14 cellular contexts compared by ENCODE assay signal in the genomic region with DNA sequence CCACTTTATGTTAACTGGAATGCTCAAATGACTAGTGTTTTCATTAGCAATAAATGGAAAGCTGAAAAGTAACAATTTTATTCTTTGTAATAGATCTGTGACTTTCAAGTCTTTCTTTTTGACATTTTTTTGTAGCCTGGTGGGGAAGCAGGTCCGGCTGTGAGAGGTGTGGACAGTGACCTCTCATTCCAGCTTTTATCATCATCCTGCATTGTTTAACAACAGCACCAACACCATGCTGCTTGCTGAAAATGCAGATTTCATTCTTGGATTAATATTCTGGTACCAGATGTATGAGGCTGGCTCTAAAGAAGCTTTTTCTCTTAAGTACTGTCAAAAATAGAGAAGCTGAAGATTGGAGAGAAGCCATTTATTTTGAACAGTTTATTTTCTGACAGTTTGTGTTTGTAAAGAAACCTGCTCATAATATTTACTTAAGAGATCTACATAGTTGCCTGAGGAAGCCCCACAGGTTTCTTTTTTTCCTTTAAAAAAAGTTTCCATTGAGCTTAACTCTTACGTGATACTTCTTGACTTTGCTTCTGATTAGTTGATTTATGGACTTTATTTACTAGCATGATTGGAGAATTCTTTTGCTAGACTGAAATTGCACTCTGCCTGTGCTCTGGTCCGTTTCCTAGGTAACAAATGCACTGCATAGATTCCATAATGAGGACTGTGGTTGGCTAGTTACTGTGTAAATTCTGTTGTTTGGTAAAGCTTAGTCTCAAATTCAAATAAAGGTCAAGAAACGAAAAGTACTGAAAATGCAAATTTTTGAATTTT. TPM values are rescaled to one million over a fixed set of nuclear protein-coding genes. Genes with fewer than 3 reads are reported as not detected.
DNase-seq lines count a peak whose midpoint lies in the region; ATAC-seq, FAIRE-seq and TF ChIP-seq lines count a peak whose summit lies in the region.
"Had no signal": no experiment of that assay in that cellular context is flagged by ENCODE, and none has a peak within 500 bp of the region (broad histone marks: within the 10 kb centered on the region; RNA-seq: fewer than 3 reads in every experiment).

No MANE protein-coding gene starts in this region.

- peak overlapping the region; percentile 86 for H3K4me2 ChIP-seq in HepG2 (ENCODE audit: low read depth, low read length)

- 15% methylated on average over 4 of the region's 4 CpGs for WGBS in HepG2 (ENCODE audit: low lambda C conversion rate)
- 72% methylated on average over 4 of the region's 4 CpGs for WGBS in right lobe of liver (ENCODE audit: insufficient coverage, low coverage, low lambda C conversion rate, missing lambda C conversion rate)

- H3K27ac ChIP-seq in HepG2 (ENCODE audit: extremely low read length, insufficient read depth, low read length): peak overlapping the region; percentile 77
- no peak overlapping the region for H3K27ac ChIP-seq in right lobe of liver
- H3K27ac ChIP-seq in iPS-20b (ENCODE audit: low read length): no peak overlapping the region
- H3K27ac ChIP-seq in vagina: peak overlapping the region; percentile 33

- no peaks in the 10 kb centered on the region; a peak in 1 of 5 replicates for H3K27me3 ChIP-seq in HepG2 (ENCODE audit: control insufficient read depth in 1 of 2, insufficient read depth in 2 of 2, low read length in 2 of 2)
- H3K27me3 ChIP-seq in right lobe of liver: no peaks in the 10 kb centered on the region
- no peaks in the 10 kb centered on the region for H3K27me3 ChIP-seq in iPS-20b (ENCODE audit: insufficient read depth, low read length)
- no peaks in the 10 kb centered on the region for H3K27me3 ChIP-seq in vagina

- peaks cover 6 to 21% of the 10 kb centered on the region in 2 donors for H3K9me3 Mint-ChIP-seq in activated naive CD4-positive, alpha-beta T cell treated with anti-CD3 and anti-CD28 coated beads, Interleukin-2, amount 50 U/mL, for 72 hours

- peaks cover 38 to 42% of the 10 kb centered on the region in 2 donors for H3K36me3 Mint-ChIP-seq in activated naive CD4-positive, alpha-beta T cell treated with anti-CD3 and anti-CD28 coated beads, Interleukin-2, amount 50 U/mL, for 72 hours

- H3K9ac ChIP-seq in HepG2 (ENCODE audit: insufficient read depth, low read depth, low read length): peak overlapping the region; percentile 55
- 0 out of 2 replicates have a peak overlapping the region, but pooled peaks have one; percentile 13 for H3K9ac ChIP-seq in iPS-20b (ENCODE audit: low read depth, low read length)

- H4K20me1 ChIP-seq in HepG2 (ENCODE audit: insufficient read depth, low read length): peaks cover 38% of the 10 kb centered on the region

- CTCF ChIA-PET in HepG2 (lab: Yijun Ruan, JAX; ENCODE audit: low intra/inter-chr PET ratio, low total read pairs): no interaction called here

- peak overlapping the region in 2 of 3 experiments; percentile 87 to 88; a peak in 3 of 6 replicates for H3K4me3 ChIP-seq in HepG2 (replicated peaks in 1 of 3; ENCODE audit: insufficient read depth in 1 of 3, low read depth in 2 of 3, low read length in 3 of 3)
- no peak overlapping the region for H3K4me3 ChIP-seq in right lobe of liver
- peak overlapping the region; percentile 92; the same call in 1 of the 2 replicates for H3K4me3 ChIP-seq in iPS-20b (ENCODE audit: low read length)
- no peak overlapping the region for H3K4me3 ChIP-seq in vagina

- intact Hi-C loops in HepG2 (cut with micrococcal nuclease; ENCODE audit: unreplicated experiment) (loop anchor here (2.0 to 10.0 kb wide), 2 partner anchors 81 to 215 kb away; no protein-coding TSS in a partner anchor), right lobe of liver (cut with DNase I) (no loop called here), vagina (cut with DNase I) (no loop called here)

- TF ChIP-seq EP300 in HepG2 (IDR thresholded peaks at IDR 0.05; ENCODE audit: low read depth in 2 of 2, low read length in 2 of 2) (no peak), HepG2 (CRISPR knock-in tag; IDR thresholded peaks at IDR 0.05; ENCODE audit: borderline replicate concordance) (no peak)

- no peak for FAIRE-seq in HepG2 (lab: Jason Lieb, UNC)
- no peak for FAIRE-seq in RCC 7860 (lab: Jason Lieb, UNC)

- peaks cover 89% of the 10 kb centered on the region for H3K79me2 ChIP-seq in HepG2 (ENCODE audit: insufficient read depth, low read length)

- H3K36me3 ChIP-seq in HepG2 (replicated peaks in 1 of 2; ENCODE audit: control insufficient read depth in 1 of 2, insufficient read depth in 2 of 2, low read length in 2 of 2) (peaks cover 1 to 27% of the 10 kb centered on the region in 2 experiments), right lobe of liver (no peaks in the 10 kb centered on the region), iPS-20b (ENCODE audit: insufficient read depth, low read depth, low read length) (peaks cover 30% of the 10 kb centered on the region), vagina (peaks cover 0 to 7% of the 10 kb centered on the region in 2 donors)

- ATAC-seq in HepG2: no peak
- no peak for ATAC-seq in right lobe of liver
- no peak for ATAC-seq in activated naive CD4-positive, alpha-beta T cell treated with anti-CD3 and anti-CD28 coated beads, Interleukin-2, amount 50 U/mL, for 72 hours
- no peak for ATAC-seq in HG03159 (IDR thresholded peaks at IDR 0.05; ENCODE audit: unreplicated experiment)
- ATAC-seq: HCT116, Right ventricle myocardium inferior had no signal

- in situ Hi-C loops in HepG2 (cut with HindIII; ENCODE audit: extremely low pct_ligation_motif_present, low pct_unique_long_range_greater_than_20kb): loop anchor here (25.0 kb wide), 1 partner anchor 222 kb away; a partner anchor contains a TSS

- POLR2A ChIA-PET in HepG2 (lab: Yijun Ruan, JAX): no interaction called here

- DNase-seq in HepG2 (ENCODE audit: low spot score) (peak; percentile 45), right lobe of liver (no peak), RCC 7860 (ENCODE audit: low spot score) (peak; percentile 24), vagina (ENCODE audit: extremely low spot score in 2 of 2) (no peak), NCI-H524 treated with DMSO at 0.1 percent for 48 hours (lab: John Stamatoyannopoulos, UW) (no peak)
- no peak for DNase-seq in activated naive CD4-positive, alpha-beta T cell treated with anti-CD3 and anti-CD28 coated beads, Interleukin-2, amount 50 U/mL, for 72 hours (ENCODE audit: low spot score in 2 of 2)
- DNase-seq: activated CD4-positive, alpha-beta T cell treated with anti-CD3 and anti-CD28 coated beads, Interleukin-2, amount 50 U/mL, for 1 hour; dermis blood vessel endothelial cell; NCI-H1694 treated with DMSO at 0.1 percent for 48 hours; stimulated activated CD8-positive, alpha-beta memory T cell treated with anti-CD3 and anti-CD28 coated beads, Interleukin-4, amount 100 ng/mL, for 48 hours had no signal

- TF ChIP-seq RAD21 in HepG2 (CRISPR knock-in tag; IDR thresholded peaks at IDR 0.05): no peak

- H3K27ac Mint-ChIP-seq in activated naive CD4-positive, alpha-beta T cell treated with anti-CD3 and anti-CD28 coated beads, Interleukin-2, amount 50 U/mL, for 72 hours: no peak overlapping the region

- no peak overlapping the region for H2AFZ ChIP-seq in HepG2 (ENCODE audit: low read length)

- no TSS peak for BruUV-seq in HepG2 (replicated peaks; lab: Mats Ljungman, UMichigan)

- peaks cover 22% of the 10 kb centered on the region for H3K9me3 ChIP-seq in HepG2 (ENCODE audit: low read length)
- H3K9me3 ChIP-seq in right lobe of liver: no peaks in the 10 kb centered on the region
- peaks cover 9% of the 10 kb centered on the region; the same call in 1 of the 2 replicates for H3K9me3 ChIP-seq in iPS-20b (ENCODE audit: insufficient read depth, low read depth, low read length)
- no peaks in the 10 kb centered on the region for H3K9me3 ChIP-seq in vagina

- no peak for TF ChIP-seq CTCF in HepG2 (CRISPR knock-in tag; IDR thresholded peaks at IDR 0.05)
- TF ChIP-seq CTCF in right lobe of liver (IDR thresholded peaks at IDR 0.05): no peak
- TF ChIP-seq CTCF in vagina (IDR thresholded peaks at IDR 0.05): no peak

- TF ChIP-seq POLR2A in HepG2 (IDR thresholded peaks at IDR 0.05; ENCODE audit: insufficient read depth in 1 of 2, low read depth in 2 of 2, low read length in 2 of 2) (no peak), right lobe of liver (IDR thresholded peaks at IDR 0.05) (no peak), vagina (IDR thresholded peaks at IDR 0.05) (no peak)

- H3K4me1 ChIP-seq in HepG2 (ENCODE audit: insufficient read depth, low read length): peaks cover 56% of the 10 kb centered on the region
- peaks cover 0 to 31% (median 3%) of the 10 kb centered on the region in 4 donors for H3K4me1 ChIP-seq in right lobe of liver
- peaks cover 27% of the 10 kb centered on the region for H3K4me1 ChIP-seq in iPS-20b (ENCODE audit: insufficient read depth, low read length)
- peaks cover 29% of the 10 kb centered on the region for H3K4me1 ChIP-seq in vagina

TF ChIP-seq in HepG2, 621 proteins besides CTCF, POLR2A, EP300 and RAD21 (continues in another document):
- TF ChIP-seq RARA (CRISPR knock-in tag; IDR thresholded peaks at IDR 0.05): 0 out of 2 replicates have a peak, but pooled peaks have one; percentile 13

RNA-seq across cellular contexts. Expression of a gene that starts 3.4 kb away (rescaled TPM):
- total RNA-seq in HepG2 (2016; rRNA removed; fragmentation: Illumina TruSeq; extraction: Trizol) (8.5 and 11.4 TPM in 2 replicates), right lobe of liver (1 to 10 TPM; 5.7 to 8.1 (median 7.0) TPM), vagina (12.0 TPM)
- total RNA-seq in HepG2 (2016; cell fraction: cytosol; rRNA removed; fragmentation: Illumina TruSeq; extraction: Trizol; ENCODE audit: low read depth): 37.2 and 41.8 TPM in 2 replicates
- 8.4 and 11.0 TPM in 2 replicates for total RNA-seq in HepG2 (2016; cell fraction: insoluble cytoplasmic fraction; rRNA removed; fragmentation: Illumina TruSeq; extraction: Trizol)
- 29.3 and 29.7 TPM in 2 replicates for total RNA-seq in HepG2 (2016; cell fraction: membrane; rRNA removed; fragmentation: Illumina TruSeq; extraction: Trizol)
- total RNA-seq in HepG2 (2016; cell fraction: nucleus; rRNA removed; fragmentation: Illumina TruSeq; extraction: Trizol): 14.1 and 15.2 TPM in 2 replicates
- 8.5 and 10.3 TPM in 2 replicates for polyA plus RNA-seq in HepG2 (2011; rRNA removed)
- polyA plus RNA-seq in HepG2 (2011; cell fraction: cytosol; rRNA removed): 5.5 and 5.7 TPM in 2 replicates
- 17.1 and 17.6 TPM in 2 replicates for polyA plus RNA-seq in HepG2 (2011; cell fraction: nucleus; rRNA removed)
- 10.9 and 11.6 TPM in 2 replicates for polyA plus RNA-seq in HepG2 (2012)
- 0.46 and 0.57 TPM in 2 replicates for polyA plus RNA-seq in HepG2 (2016; cell fraction: cytosol; fragmentation: Illumina TruSeq; extraction: Trizol; ENCODE audit: low read depth)
- 6.0 and 6.8 TPM in 2 replicates for polyA plus RNA-seq in HepG2 (2016; cell fraction: insoluble cytoplasmic fraction; fragmentation: Illumina TruSeq; extraction: Trizol; ENCODE audit: low read depth)
- polyA plus RNA-seq in HepG2 (2016; cell fraction: membrane; fragmentation: Illumina TruSeq; extraction: Trizol; ENCODE audit: low read depth): 1.8 and 1.9 TPM in 2 replicates
- polyA plus RNA-seq in HepG2 (2016; cell fraction: nucleus; fragmentation: Illumina TruSeq; extraction: Trizol; ENCODE audit: insufficient read depth, low read depth): 7.2 and 8.5 TPM in 2 replicates
- 53.1 and 88.7 TPM in 2 replicates for polyA minus RNA-seq in HepG2 (2011; rRNA and poly(A)+ RNA removed; ENCODE audit: low replicate concordance)
- polyA minus RNA-seq in HepG2 (2011; cell fraction: cytosol; rRNA and poly(A)+ RNA removed): 22.1 and 29.8 TPM in 2 replicates
- polyA minus RNA-seq in HepG2 (2011; cell fraction: nucleus; rRNA and poly(A)+ RNA removed): 49.7 and 55.7 TPM in 2 replicates
- 10 to 100 TPM; 16.8 to 17.0 TPM for total RNA-seq in activated naive CD4-positive, alpha-beta T cell treated with anti-CD3 and anti-CD28 coated beads, Interleukin-2, amount 50 U/mL, for 72 hours

Comparison
In these comparisons a context has a peak if more than half of its experiments do, and no peak if none do; other contexts are left out.
1. DNase-seq: peak in HepG2 (single experiment) and RCC 7860 (single experiment); none in right lobe of liver (0 of 3), vagina (0 of 2), activated naive CD4-positive, alpha-beta T cell treated with anti-CD3 and anti-CD28 coated beads, Interleukin-2, amount 50 U/mL, for 72 hours (0 of 2) and NCI-H524 treated with DMSO at 0.1 percent for 48 hours (single experiment).
2. H3K27ac ChIP-seq: peak in HepG2 (single experiment) and vagina (single experiment); none in right lobe of liver (0 of 3) and iPS-20b (single experiment).
3. H3K4me3 ChIP-seq: peak in HepG2 (2 of 3) and iPS-20b (single experiment); none in right lobe of liver (0 of 3) and vagina (0 of 2).